ENCODE assay signal across 15 cellular contexts in genomic region chr1:1552263-1552639, GRCh38.
"Had no signal": no experiment of that assay in that cellular context is flagged by ENCODE, and none has a peak within 500 bp of the region (broad histone marks: within the 10 kb centered on the region; RNA-seq: fewer than 3 reads in every experiment).

No MANE protein-coding gene starts in this region.

- H3K4me3 ChIP-seq: hepatocyte, lower lobe of right lung, thoracic aorta had no signal

- ATAC-seq: activated CD8-positive, alpha-beta memory T cell treated with anti-CD3 and anti-CD28 coated beads, Interleukin-2, amount 10 ng/mL, durations not matched to agents 7 days and 5 days; lower lobe of right lung; natural killer cell had no signal

- H3K27ac Mint-ChIP-seq: activated B cell treated with CpG ODN at 0.5 μM for 24 hours; activated CD4-positive, alpha-beta memory T cell treated with anti-CD3 and anti-CD28 coated beads, Interleukin-2, amount 10 ng/mL, durations not matched to agents 7 days and 5 days; activated CD8-positive, alpha-beta memory T cell treated with anti-CD3 and anti-CD28 coated beads, Interleukin-2, amount 10 ng/mL, durations not matched to agents 7 days and 5 days; activated T-helper 2 cell treated with anti-CD3 and anti-CD28 coated beads, Interferon-gamma antibody, Interleukin-2, Interleukin-4, amounts not matched to agents 10 μg/mL and 5 μg/mL and 100 μg/mL, durations not matched to agents 14 hours and 24 hours and 36 hours had no signal

- DNase-seq: activated B cell treated with CpG ODN at 0.5 μM for 24 hours; activated CD4-positive, alpha-beta memory T cell treated with anti-CD3 and anti-CD28 coated beads, Interleukin-2, amount 10 ng/mL, durations not matched to agents 7 days and 5 days; activated CD4-positive, alpha-beta T cell treated with anti-CD3 and anti-CD28 coated beads for 48 hours; activated CD8-positive, alpha-beta memory T cell treated with anti-CD3 and anti-CD28 coated beads, Interleukin-2, amount 10 ng/mL, durations not matched to agents 7 days and 5 days; activated naive CD4-positive, alpha-beta T cell treated with anti-CD3 and anti-CD28 coated beads, Interleukin-2, amount 50 U/mL, for 16 hours; dermis blood vessel endothelial cell; effector memory CD4-positive, alpha-beta T cell; lower lobe of right lung; natural killer cell; nucleus accumbens; retina; stimulated activated naive B cell treated with anti-CD40 and anti-IgM and Interleukin-4, amounts not matched to agents 10 μg/mL and 1 μg/mL and 100 μg/mL, for 72 hours had no signal

- H3K4me1 ChIP-seq: lower lobe of right lung had no signal

- H3K4me3 Mint-ChIP-seq: activated B cell treated with CpG ODN at 0.5 μM for 24 hours; activated CD4-positive, alpha-beta memory T cell treated with anti-CD3 and anti-CD28 coated beads, Interleukin-2, amount 10 ng/mL, durations not matched to agents 7 days and 5 days; activated CD8-positive, alpha-beta memory T cell treated with anti-CD3 and anti-CD28 coated beads, Interleukin-2, amount 10 ng/mL, durations not matched to agents 7 days and 5 days; natural killer cell; stimulated activated naive B cell treated with anti-CD40 and anti-IgM and Interleukin-4, amounts not matched to agents 10 μg/mL and 1 μg/mL and 100 μg/mL, for 72 hours had no signal

- H3K9me3 ChIP-seq: lower lobe of right lung, thoracic aorta had no signal

- H3K4me1 Mint-ChIP-seq: activated CD4-positive, alpha-beta memory T cell treated with anti-CD3 and anti-CD28 coated beads, Interleukin-2, amount 10 ng/mL, durations not matched to agents 7 days and 5 days had no signal

- H3K27me3 Mint-ChIP-seq: activated B cell treated with CpG ODN at 0.5 μM for 24 hours; activated CD4-positive, alpha-beta memory T cell treated with anti-CD3 and anti-CD28 coated beads, Interleukin-2, amount 10 ng/mL, durations not matched to agents 7 days and 5 days; activated CD8-positive, alpha-beta memory T cell treated with anti-CD3 and anti-CD28 coated beads, Interleukin-2, amount 10 ng/mL, durations not matched to agents 7 days and 5 days; stimulated activated naive B cell treated with anti-CD40 and anti-IgM and Interleukin-4, amounts not matched to agents 10 μg/mL and 1 μg/mL and 100 μg/mL, for 72 hours had no signal

- H3K27me3 ChIP-seq: hepatocyte had no signal

- H3K36me3 Mint-ChIP-seq: natural killer cell had no signal

- H3K9me3 Mint-ChIP-seq: activated B cell treated with CpG ODN at 0.5 μM for 24 hours; activated CD4-positive, alpha-beta memory T cell treated with anti-CD3 and anti-CD28 coated beads, Interleukin-2, amount 10 ng/mL, durations not matched to agents 7 days and 5 days; activated T-helper 2 cell treated with anti-CD3 and anti-CD28 coated beads, Interferon-gamma antibody, Interleukin-2, Interleukin-4, amounts not matched to agents 10 μg/mL and 5 μg/mL and 100 μg/mL, durations not matched to agents 14 hours and 24 hours and 36 hours; natural killer cell; stimulated activated naive B cell treated with anti-CD40 and anti-IgM and Interleukin-4, amounts not matched to agents 10 μg/mL and 1 μg/mL and 100 μg/mL, for 72 hours had no signal
